In genomic region chr10:99080275-99080816, GRCh38 we compare ENCODE assay signal across 23 cellular contexts.
"Had no signal": no experiment of that assay in that cellular context is flagged by ENCODE, and none has a peak within 500 bp of the region (broad histone marks: within the 10 kb centered on the region; RNA-seq: fewer than 3 reads in every experiment).

No MANE protein-coding gene starts in this region.

- H3K4me3 ChIP-seq: coronary artery, esophagus muscularis mucosa, heart right ventricle, lower lobe of right lung, psoas muscle, sigmoid colon, stomach, thyroid gland had no signal

- H3K27ac ChIP-seq: esophagus muscularis mucosa, foreskin keratinocyte, heart right ventricle, lower lobe of right lung, psoas muscle, sigmoid colon, stomach, thyroid gland had no signal

- H3K36me3 ChIP-seq: esophagus muscularis mucosa, heart right ventricle, lower lobe of right lung, sigmoid colon, stomach, thyroid gland had no signal

- ATAC-seq: foreskin keratinocyte; heart right ventricle; left colon; left ventricle myocardium superior; naive thymus-derived CD8-positive, alpha-beta T cell; psoas muscle; right cardiac atrium; stimulated activated effector memory CD8-positive, alpha-beta T cell treated with anti-CD3 and anti-CD28 coated beads, Interleukin-12 subunit alpha, Interleukin-12 subunit beta, amount 100 ng/mL, for 72 hours had no signal

- H3K9me3 ChIP-seq: esophagus muscularis mucosa, lower lobe of right lung, psoas muscle, sigmoid colon, stomach, thyroid gland had no signal

- H3K27me3 ChIP-seq: esophagus muscularis mucosa, foreskin keratinocyte, heart right ventricle, sigmoid colon, stomach, thyroid gland had no signal

- H3K4me1 ChIP-seq: foreskin keratinocyte, heart right ventricle, lower lobe of right lung, psoas muscle, stomach, thyroid gland had no signal

- DNase-seq: dermis blood vessel endothelial cell; effector memory CD4-positive, alpha-beta T cell; foreskin keratinocyte; glutamatergic neuron; heart right ventricle; hippocampal formation; left colon; left ventricle myocardium superior; lower lobe of right lung; naive thymus-derived CD8-positive, alpha-beta T cell; nephron progenitor cell; nucleus accumbens; psoas muscle; right cardiac atrium; sigmoid colon; stimulated activated CD4-positive, alpha-beta T cell treated with anti-CD3 and anti-CD28 coated beads, Interleukin-2, amount 100 ng/mL, for 24 hours; stimulated activated CD4-positive, alpha-beta T cell treated with anti-CD3 and anti-CD28 coated beads, Interleukin-4, amount 100 ng/mL, for 24 hours; stimulated activated naive CD4-positive, alpha-beta T cell treated with Interleukin-2 at 50 U/mL for 16 hours; stomach; thyroid gland had no signal
